8 cellular contexts compared by ENCODE assay signal in the genomic region with DNA sequence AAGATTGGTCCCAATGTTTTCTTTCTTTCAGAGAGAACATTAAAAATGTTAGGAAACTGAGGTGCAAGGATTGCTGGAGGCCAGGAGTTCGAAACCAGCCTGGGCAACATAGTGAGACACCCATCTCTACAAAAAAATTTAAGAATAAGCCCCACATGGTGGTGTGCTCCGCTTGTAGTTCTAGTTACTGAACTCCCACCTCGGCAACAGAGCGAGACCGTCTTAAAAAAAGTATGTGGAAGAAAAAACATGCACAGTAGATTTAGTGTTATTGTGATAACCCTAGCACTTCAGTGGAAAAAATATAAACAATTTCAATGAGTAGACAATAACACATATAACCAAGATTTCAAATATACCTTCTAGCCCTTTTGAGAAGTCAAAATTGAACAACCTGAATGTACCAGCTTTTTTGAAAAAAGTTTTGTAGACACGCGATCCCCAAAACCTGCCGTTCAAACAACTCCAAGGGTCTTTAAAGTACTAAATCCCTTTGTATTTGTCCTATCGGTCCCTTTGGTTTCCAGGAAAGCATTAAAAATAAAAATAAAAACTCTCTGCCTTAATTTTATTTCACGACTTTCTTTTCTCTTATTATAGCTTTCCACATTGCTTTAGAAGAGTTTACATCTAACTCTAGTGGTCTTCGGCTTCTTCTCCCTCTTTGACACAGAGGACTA. TPM values are rescaled to one million over a fixed set of nuclear protein-coding genes. Genes with fewer than 3 reads are reported as not detected.
DNase-seq lines count a peak whose midpoint lies in the region; ATAC-seq and TF ChIP-seq lines count a peak whose summit lies in the region.

No MANE protein-coding gene starts in this region.

- no peaks in the 10 kb centered on the region for H3K36me3 ChIP-seq in GM06990 (ENCODE audit: control insufficient read depth, insufficient read depth, low read length)

- H3K4me3 Mint-ChIP-seq in osteocyte (ENCODE audit: unreplicated experiment): peak overlapping the region; percentile 99

- H3K27ac Mint-ChIP-seq in osteocyte (ENCODE audit: unreplicated experiment): peak overlapping the region; percentile 96

- no peaks in the 10 kb centered on the region for H3K27me3 Mint-ChIP-seq in osteocyte (ENCODE audit: unreplicated experiment)

- DNase-seq in GM06990 (ENCODE audit: extremely low read depth, insufficient read length): no peak
- peak; percentile 53 for DNase-seq in RKO (ENCODE audit: low spot score)
- peak; percentile 18 for DNase-seq in epithelial cell of esophagus (ENCODE audit: low read depth)
- no peak for DNase-seq in osteocyte (ENCODE audit: extremely low spot score, unreplicated experiment)
- no peak for DNase-seq in NCI-H1105 treated with DMSO at 0.1 percent for 48 hours (lab: John Stamatoyannopoulos, UW)
- no peak for DNase-seq in AG08396 (ENCODE audit: low spot score)
- DNase-seq in NCI-H82 (lab: John Stamatoyannopoulos, UW): no peak

- H3K36me3 Mint-ChIP-seq in osteocyte (ENCODE audit: unreplicated experiment): no peaks in the 10 kb centered on the region

- no peaks in the 10 kb centered on the region for H3K9me3 Mint-ChIP-seq in osteocyte (ENCODE audit: unreplicated experiment)

- no peak for ATAC-seq in HG03571 (IDR thresholded peaks at IDR 0.05; ENCODE audit: unreplicated experiment)

- no peaks in the 10 kb centered on the region for H3K27me3 ChIP-seq in GM06990 (replicated peaks; ENCODE audit: control insufficient read depth, insufficient read depth, low read length)

- no peak for TF ChIP-seq CTCF in GM06990 (IDR thresholded peaks at IDR 0.05; ENCODE audit: insufficient read depth, low read length, poor library complexity, severe bottlenecking)
- no peak for TF ChIP-seq CTCF in epithelial cell of esophagus (IDR thresholded peaks at IDR 0.05; ENCODE audit: insufficient read depth, low read depth, low read length, missing control alignments)
- peak; percentile 35 for TF ChIP-seq CTCF in osteocyte (IDR thresholded peaks at IDR 0.05)

- peaks cover 30% of the 10 kb centered on the region for H3K4me1 Mint-ChIP-seq in osteocyte (ENCODE audit: unreplicated experiment)

- peak overlapping the region; percentile 76 for H3K4me3 ChIP-seq in GM06990 (replicated peaks; ENCODE audit: low read depth, low read length)
- peak overlapping the region; percentile 76 for H3K4me3 ChIP-seq in epithelial cell of esophagus (ENCODE audit: low read length)

RNA-seq across cellular contexts. Expression of gene ANO6, which starts 1.0 kb away (rescaled TPM):
- 65.5 TPM in 2 replicates for total RNA-seq in osteocyte

Comparison
In these comparisons a context has a peak if more than half of its experiments do, and no peak if none do; other contexts are left out.
1. DNase-seq: peak in RKO (single experiment) and epithelial cell of esophagus (single experiment); none in GM06990 (single experiment), osteocyte (single experiment), NCI-H1105 treated with DMSO at 0.1 percent for 48 hours (single experiment), AG08396 (single experiment) and NCI-H82 (single experiment).